In genomic region chr6:144582939-144583613, GRCh38 we compare ENCODE assay signal across 8 cellular contexts.
DNase-seq lines count a peak whose midpoint lies in the region; ATAC-seq and TF ChIP-seq lines count a peak whose summit lies in the region.

No MANE protein-coding gene starts in this region.

- peaks cover 68% of the 10 kb centered on the region for H3K4me1 Mint-ChIP-seq in activated CD4-positive, alpha-beta T cell treated with anti-CD3 and anti-CD28 coated beads, Interleukin-2, amount 10 ng/mL, durations not matched to agents 7 days and 5 days
- peaks cover 32% of the 10 kb centered on the region for H3K4me1 Mint-ChIP-seq in endodermal cell
- H3K4me1 Mint-ChIP-seq in naive thymus-derived CD8-positive, alpha-beta T cell, result peaks cover 11 to 41% (median 24%) of the 10 kb centered on the region in 4 donors

- H3K36me3 Mint-ChIP-seq in activated CD4-positive, alpha-beta T cell treated with anti-CD3 and anti-CD28 coated beads, Interleukin-2, amount 10 ng/mL, durations not matched to agents 7 days and 5 days (ENCODE audit: low read depth), result peaks cover 43% of the 10 kb centered on the region
- H3K36me3 Mint-ChIP-seq in endodermal cell (ENCODE audit: low read depth), result peaks cover 10% of the 10 kb centered on the region
- H3K36me3 Mint-ChIP-seq in naive thymus-derived CD8-positive, alpha-beta T cell, result peaks cover 0 to 28% (median 10%) of the 10 kb centered on the region in 3 donors

- intact Hi-C loops in aorta (cut with DNase I), result loop anchor here (5.0 to 10.0 kb wide), 2 partner anchors 349 to 352 kb away; no protein-coding TSS in a partner anchor

- POLR2A ChIA-PET in activated CD4-positive, alpha-beta T cell treated with anti-CD3 and anti-CD28 coated beads, Interleukin-2, amount 10 ng/mL, durations not matched to agents 7 days and 5 days (lab: Charles Lee), result no interaction called here
- POLR2A ChIA-PET in naive thymus-derived CD8-positive, alpha-beta T cell (lab: Charles Lee), result no interaction called here

- H3K4me3 Mint-ChIP-seq in activated CD4-positive, alpha-beta T cell treated with anti-CD3 and anti-CD28 coated beads, Interleukin-2, amount 10 ng/mL, durations not matched to agents 7 days and 5 days, result peak overlapping the region; percentile 76
- H3K4me3 Mint-ChIP-seq in endodermal cell, result peak overlapping the region; percentile 45
- peak overlapping the region; percentile 76 to 94 (median 89) for H3K4me3 Mint-ChIP-seq in naive thymus-derived CD8-positive, alpha-beta T cell

- TF ChIP-seq CTCF in endodermal cell (conservative IDR thresholded peaks at IDR 0.05), result no peak

- H3K4me1 ChIP-seq in HAP-1 (peaks cover 25% of the 10 kb centered on the region), endodermal cell (ENCODE audit: control insufficient read depth, insufficient read depth, low read length) (peaks cover 4% of the 10 kb centered on the region), aorta (ENCODE audit: control insufficient read depth in 1 of 2, insufficient read depth in 2 of 2, low read length in 2 of 2) (peaks cover 0 to 3% of the 10 kb centered on the region in 2 donors)

- no peak overlapping the region for H3K27ac ChIP-seq in endodermal cell (ENCODE audit: low read depth, low read length)
- H3K27ac ChIP-seq in aorta (ENCODE audit: low read depth in 1 of 2, low read length in 2 of 2), result no peak overlapping the region

- no peaks in the 10 kb centered on the region for H3K9me3 Mint-ChIP-seq in activated CD4-positive, alpha-beta T cell treated with anti-CD3 and anti-CD28 coated beads, Interleukin-2, amount 10 ng/mL, durations not matched to agents 7 days and 5 days
- H3K9me3 Mint-ChIP-seq in endodermal cell, result no peaks in the 10 kb centered on the region
- H3K9me3 Mint-ChIP-seq in naive thymus-derived CD8-positive, alpha-beta T cell, result no peaks in the 10 kb centered on the region

- H3K36me3 ChIP-seq in HAP-1 (replicated peaks) (no peaks in the 10 kb centered on the region), MG63 (no peaks in the 10 kb centered on the region), endodermal cell (ENCODE audit: control insufficient read depth, insufficient read depth, low read length) (peaks cover 7% of the 10 kb centered on the region), aorta (ENCODE audit: control insufficient read depth in 1 of 2, insufficient read depth in 2 of 2, low read length in 1 of 2) (no peaks in the 10 kb centered on the region)

- H3K4me3 ChIP-seq in HAP-1, result peak overlapping the region; percentile 26
- peak overlapping the region; percentile 10 for H3K4me3 ChIP-seq in MG63
- H3K4me3 ChIP-seq in endodermal cell (ENCODE audit: low read length), result peak overlapping the region; percentile 70
- H3K4me3 ChIP-seq in aorta (ENCODE audit: low read length in 2 of 2), result no peak overlapping the region

- H3K9ac ChIP-seq in endodermal cell (ENCODE audit: extremely low read depth, low read length, poor library complexity, severe bottlenecking), result no peak overlapping the region

- ATAC-seq in GM18498 (IDR thresholded peaks at IDR 0.05; ENCODE audit: unreplicated experiment), result peak; percentile 90
- peak; percentile 91 to 92 for ATAC-seq in naive thymus-derived CD8-positive, alpha-beta T cell
- peak; percentile 69 for ATAC-seq in aorta (ENCODE audit: low FRiP score)

- 32 to 33% methylated on average over 14 to 16 of the region's 16 CpGs for WGBS in endodermal cell (ENCODE audit: insufficient coverage in 1 of 2, insufficient read length in 1 of 2), 2 experiments
- 61% methylated on average over 16 of the region's 16 CpGs for WGBS in aorta, 2 donors

- H3K27ac Mint-ChIP-seq in activated CD4-positive, alpha-beta T cell treated with anti-CD3 and anti-CD28 coated beads, Interleukin-2, amount 10 ng/mL, durations not matched to agents 7 days and 5 days, result peak overlapping the region; percentile 95
- H3K27ac Mint-ChIP-seq in endodermal cell, result peak overlapping the region; percentile 54
- H3K27ac Mint-ChIP-seq in naive thymus-derived CD8-positive, alpha-beta T cell, result peak overlapping the region; percentile 42 to 90 (median 80)

- H3K9me3 ChIP-seq in HAP-1 (no peaks in the 10 kb centered on the region), MG63 (no peaks in the 10 kb centered on the region), endodermal cell (ENCODE audit: control insufficient read depth, low read length) (no peaks in the 10 kb centered on the region), aorta (ENCODE audit: control insufficient read depth, low read length) (no peaks in the 10 kb centered on the region)

- H3K27me3 Mint-ChIP-seq in activated CD4-positive, alpha-beta T cell treated with anti-CD3 and anti-CD28 coated beads, Interleukin-2, amount 10 ng/mL, durations not matched to agents 7 days and 5 days, result no peaks in the 10 kb centered on the region
- no peaks in the 10 kb centered on the region for H3K27me3 Mint-ChIP-seq in endodermal cell (ENCODE audit: insufficient read depth)
- H3K27me3 Mint-ChIP-seq in naive thymus-derived CD8-positive, alpha-beta T cell, result no peaks in the 10 kb centered on the region

- H3K27me3 ChIP-seq in HAP-1 (ENCODE audit: low read depth) (no peaks in the 10 kb centered on the region), MG63 (no peaks in the 10 kb centered on the region), endodermal cell (ENCODE audit: control insufficient read depth, insufficient read depth, low read length, poor library complexity, severe bottlenecking) (no peaks in the 10 kb centered on the region), aorta (ENCODE audit: control insufficient read depth in 1 of 2, insufficient read depth in 2 of 2, low read length in 1 of 2) (no peaks in the 10 kb centered on the region)

- CTCF ChIA-PET in activated CD4-positive, alpha-beta T cell treated with anti-CD3 and anti-CD28 coated beads, Interleukin-2, amount 10 ng/mL, durations not matched to agents 7 days and 5 days (lab: Charles Lee), result interaction anchor here (0.6 to 2.7 kb wide), 4 partner anchors 10 to 704 kb away, joined by 3 to 6 read pairs (median 4); no protein-coding TSS in a partner anchor

- in situ Hi-C loops in HAP-1 (cut with MboI; ENCODE audit: low sequenced_read_pairs), result loop anchor here (25.0 kb wide), 4 partner anchors 354 to 1054 kb away; no protein-coding TSS in a partner anchor

- DNase-seq in HAP-1 (ENCODE audit: low spot score in 2 of 2) (peak; percentile 57 to 61), MG63 (peak; percentile 29), endodermal cell (peak; percentile 65), aorta (peak in 1 of 2 donors; percentile 53), amniotic stem cell (lab: John Stamatoyannopoulos, UW) (no peak)
- DNase-seq in activated CD4-positive, alpha-beta T cell treated with anti-CD3 and anti-CD28 coated beads, Interleukin-2, amount 10 ng/mL, durations not matched to agents 7 days and 5 days, result peak; percentile 74
- DNase-seq in naive thymus-derived CD8-positive, alpha-beta T cell, result peak; percentile 7 to 82 (median 49)

Comparison
In these comparisons a context has a peak if more than half of its experiments do, and no peak if none do; other contexts are left out.
1. H3K4me3 ChIP-seq: peak in HAP-1 (single experiment), MG63 (single experiment) and endodermal cell (single experiment); none in aorta (0 of 2).
2. Peak in every context shown above with its lines, with median percentiles within 50 percentile points of each other: ATAC-seq, H3K27ac Mint-ChIP-seq and H3K4me3 Mint-ChIP-seq.